ENCODE assay signal across 1 cellular context in genomic region chr7:157559596-157560257, GRCh38.
A peak's percentile ranks its signal among the peaks of the same experiment; 100 is the strongest.
TF ChIP-seq lines count a peak whose summit lies in the region.

No MANE protein-coding gene starts in this region.

TF ChIP-seq in HepG2, 621 proteins besides CTCF, POLR2A, EP300 and RAD21 (continued from another document and continues in another):
- TF ChIP-seq ZNF318 (CRISPR knock-in tag; IDR thresholded peaks at IDR 0.05) (no peak), ZNF687 (CRISPR knock-in tag; IDR thresholded peaks at IDR 0.05) (peak; percentile 57), MIER3 (CRISPR knock-in tag; IDR thresholded peaks at IDR 0.05; ENCODE audit: borderline replicate concordance) (no peak), NFIC (IDR thresholded peaks at IDR 0.05; ENCODE audit: low read length) (no peak), UBTF (CRISPR knock-in tag; IDR thresholded peaks at IDR 0.05) (peak; percentile 62; the same call in 1 of the 2 replicates), TFE3 (CRISPR knock-in tag; IDR thresholded peaks at IDR 0.05) (0 out of 2 replicates have a peak, but pooled peaks have one; percentile 30), NFKB2 (CRISPR knock-in tag; IDR thresholded peaks at IDR 0.05; ENCODE audit: borderline replicate concordance) (peak; percentile 40; the same call in 1 of the 2 replicates), ZFY (CRISPR knock-in tag; IDR thresholded peaks at IDR 0.05) (peak; percentile 28; the same call in 1 of the 2 replicates), ZNF30 (CRISPR knock-in tag; IDR thresholded peaks at IDR 0.05) (no peak), HNF4G (IDR thresholded peaks at IDR 0.05; ENCODE audit: borderline replicate concordance, low read depth, low read length) (peak; percentile 78; the same call in 1 of the 2 replicates), HNF4G (CRISPR knock-in tag; IDR thresholded peaks at IDR 0.05; ENCODE audit: borderline replicate concordance, low read depth) (peak; percentile 82; the same call in 1 of the 2 replicates), NFYB (CRISPR knock-in tag; IDR thresholded peaks at IDR 0.05) (no peak), FOXK1 (CRISPR knock-in tag; IDR thresholded peaks at IDR 0.05; ENCODE audit: borderline replicate concordance, low read depth) (0 out of 2 replicates have a peak, but pooled peaks have one; percentile 24), ZNF574 (CRISPR knock-in tag; IDR thresholded peaks at IDR 0.05) (0 out of 2 replicates have a peak, but pooled peaks have one; percentile 28), TCF7L2 (IDR thresholded peaks at IDR 0.05; ENCODE audit: low read depth, low read length) (no peak), ZNF777 (CRISPR knock-in tag; IDR thresholded peaks at IDR 0.05) (no peak), HOMEZ (CRISPR knock-in tag; IDR thresholded peaks at IDR 0.05; ENCODE audit: low read depth) (0 out of 2 replicates have a peak, but pooled peaks have one; percentile 15), HDAC2 (CRISPR knock-in tag; IDR thresholded peaks at IDR 0.05) (peak; percentile 37; the same call in 1 of the 2 replicates), ZNF749 (CRISPR knock-in tag; IDR thresholded peaks at IDR 0.05; ENCODE audit: borderline replicate concordance) (no peak)
- TF ChIP-seq, protein P1, sequence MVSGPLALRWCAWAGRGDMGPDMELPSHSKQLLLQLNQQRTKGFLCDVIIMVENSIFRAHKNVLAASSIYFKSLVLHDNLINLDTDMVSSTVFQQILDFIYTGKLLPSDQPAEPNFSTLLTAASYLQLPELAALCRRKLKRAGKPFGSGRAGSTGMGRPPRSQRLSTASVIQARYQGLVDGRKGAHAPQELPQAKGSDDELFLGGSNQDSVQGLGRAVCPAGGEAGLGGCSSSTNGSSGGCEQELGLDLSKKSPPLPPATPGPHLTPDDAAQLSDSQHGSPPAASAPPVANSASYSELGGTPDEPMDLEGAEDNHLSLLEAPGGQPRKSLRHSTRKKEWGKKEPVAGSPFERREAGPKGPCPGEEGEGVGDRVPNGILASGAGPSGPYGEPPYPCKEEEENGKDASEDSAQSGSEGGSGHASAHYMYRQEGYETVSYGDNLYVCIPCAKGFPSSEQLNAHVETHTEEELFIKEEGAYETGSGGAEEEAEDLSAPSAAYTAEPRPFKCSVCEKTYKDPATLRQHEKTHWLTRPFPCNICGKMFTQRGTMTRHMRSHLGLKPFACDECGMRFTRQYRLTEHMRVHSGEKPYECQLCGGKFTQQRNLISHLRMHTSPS (CRISPR knock-in tag; IDR thresholded peaks at IDR 0.05; ENCODE audit: low read depth), result peak; percentile 38; the same call in 1 of the 2 replicates
- TF ChIP-seq, protein P2, sequence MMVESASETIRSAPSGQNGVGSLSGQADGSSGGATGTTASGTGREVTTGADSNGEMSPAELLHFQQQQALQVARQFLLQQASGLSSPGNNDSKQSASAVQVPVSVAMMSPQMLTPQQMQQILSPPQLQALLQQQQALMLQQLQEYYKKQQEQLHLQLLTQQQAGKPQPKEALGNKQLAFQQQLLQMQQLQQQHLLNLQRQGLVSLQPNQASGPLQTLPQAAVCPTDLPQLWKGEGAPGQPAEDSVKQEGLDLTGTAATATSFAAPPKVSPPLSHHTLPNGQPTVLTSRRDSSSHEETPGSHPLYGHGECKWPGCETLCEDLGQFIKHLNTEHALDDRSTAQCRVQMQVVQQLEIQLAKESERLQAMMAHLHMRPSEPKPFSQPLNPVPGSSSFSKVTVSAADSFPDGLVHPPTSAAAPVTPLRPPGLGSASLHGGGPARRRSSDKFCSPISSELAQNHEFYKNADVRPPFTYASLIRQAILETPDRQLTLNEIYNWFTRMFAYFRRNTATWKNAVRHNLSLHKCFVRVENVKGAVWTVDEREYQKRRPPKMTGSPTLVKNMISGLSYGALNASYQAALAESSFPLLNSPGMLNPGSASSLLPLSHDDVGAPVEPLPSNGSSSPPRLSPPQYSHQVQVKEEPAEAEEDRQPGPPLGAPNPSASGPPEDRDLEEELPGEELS (CRISPR knock-in tag; IDR thresholded peaks at IDR 0.05), result peak; percentile 42; the same call in 1 of the 2 replicates
